34 cellular contexts compared by ENCODE assay signal in genomic region chr12:68069276-68069675, GRCh38.
"Had no signal": no experiment of that assay in that cellular context is flagged by ENCODE, and none has a peak within 500 bp of the region (broad histone marks: within the 10 kb centered on the region; RNA-seq: fewer than 3 reads in every experiment).

No MANE protein-coding gene starts in this region.

- H3K27me3 Mint-ChIP-seq: activated B cell treated with CpG ODN at 0.5 μM for 24 hours; activated CD4-positive, alpha-beta memory T cell treated with anti-CD3 and anti-CD28 coated beads for 36 hours had no signal

- H3K27ac Mint-ChIP-seq: activated B cell treated with CpG ODN at 0.5 μM for 24 hours; activated CD4-positive, alpha-beta memory T cell treated with anti-CD3 and anti-CD28 coated beads for 36 hours; activated naive CD4-positive, alpha-beta T cell treated with anti-CD3 and anti-CD28 coated beads for 36 hours; activated naive CD4-positive, alpha-beta T cell treated with anti-CD3 and anti-CD28 coated beads, Interleukin-2, amount 50 U/mL, for 72 hours; activated T-helper 1 cell treated with anti-CD3 and anti-CD28 coated beads, Interleukin-12 subunit alpha, Interleukin-12 subunit beta, Interleukin-2, Interleukin-4 antibody, amounts not matched to agents 30 ng/mL and 10 ng/mL and 1 ng/mL, durations not matched to agents 14 hours and 24 hours and 36 hours had no signal

- H3K4me2 ChIP-seq: SK-N-SH had no signal

- H3K36me3 ChIP-seq: ascending aorta, Peyer's patch, SJSA1 had no signal

- H3K4me1 ChIP-seq: ascending aorta, Peyer's patch, SJSA1 had no signal

- H3K27me3 ChIP-seq: ascending aorta, Peyer's patch, SJSA1 had no signal

- H3K9me3 ChIP-seq: ascending aorta, Peyer's patch, SJSA1 had no signal

- H3K4me3 Mint-ChIP-seq: activated B cell treated with CpG ODN at 0.5 μM for 24 hours; activated CD4-positive, alpha-beta memory T cell treated with anti-CD3 and anti-CD28 coated beads for 36 hours; activated naive CD4-positive, alpha-beta T cell treated with anti-CD3 and anti-CD28 coated beads for 36 hours; activated T-cell treated with anti-CD3 and anti-CD28 coated beads, Interleukin-2, amount 50 U/mL, for 4 hours; activated T-helper 1 cell treated with anti-CD3 and anti-CD28 coated beads, Interleukin-12 subunit alpha, Interleukin-12 subunit beta, Interleukin-2, Interleukin-4 antibody, amounts not matched to agents 30 ng/mL and 10 ng/mL and 1 ng/mL, durations not matched to agents 14 hours and 24 hours and 36 hours had no signal

- H3K4me3 ChIP-seq: ascending aorta, Peyer's patch, SJSA1 had no signal

- ATAC-seq: activated naive CD4-positive, alpha-beta T cell treated with anti-CD3 and anti-CD28 coated beads, Interleukin-2, amount 50 U/mL, for 72 hours; activated T-cell treated with anti-CD3 and anti-CD28 coated beads, Interleukin-2, amount 50 U/mL, for 4 hours; PC-3 had no signal

- DNase-seq: activated B cell treated with CpG ODN at 0.5 μM for 24 hours; activated CD4-positive, alpha-beta memory T cell treated with anti-CD3 and anti-CD28 coated beads for 36 hours; activated CD4-positive, alpha-beta T cell treated with anti-CD3 and anti-CD28 coated beads for 4 hours; activated CD4-positive, alpha-beta T cell treated with anti-CD3 and anti-CD28 coated beads, Interleukin-2, amount 50 U/mL, for 1 hour; activated CD4-positive, CD25-positive, alpha-beta regulatory T cell treated with anti-CD3 and anti-CD28 coated beads, Interleukin-2, amount 50 U/mL, for 72 hours; activated CD8-positive, alpha-beta memory T cell treated with anti-CD3 and anti-CD28 coated beads, Interleukin-2, amount 50 U/mL, for 4 hours; activated gamma-delta T cell treated with Interleukin-2 at 50 U/mL for 16 hours; activated naive CD4-positive, alpha-beta T cell treated with anti-CD3 and anti-CD28 coated beads for 36 hours; activated T-cell treated with anti-CD3 and anti-CD28 coated beads for 4 hours; activated T-cell treated with anti-CD3 and anti-CD28 coated beads, Interleukin-2, amount 50 U/mL, for 4 hours; amygdala; Karpas-422; MM.1S; MV-4-11; NCI-H1092; NCI-H1436 treated with DMSO at 0.1 percent for 48 hours; NCI-H1694 treated with DMSO at 0.1 percent for 48 hours; NCI-H2029; NCI-H345; NCI-H526; NCI-H748 treated with DMSO at 0.1 percent for 48 hours; NK-92 treated with Interleukin-12 subunit alpha and Interleukin-12 subunit beta, amount 100 ng/mL, for 24 hours; PC-3; Peyer's patch; RPMI8226; SHP77 treated with DMSO at 0.1 percent for 48 hours; SK-N-SH; T-helper 2 cell; T-helper 9 cell had no signal

- H3K9ac ChIP-seq: SK-N-SH had no signal

- H3K27ac ChIP-seq: ascending aorta, Peyer's patch, SJSA1, VCaP had no signal
